8 cellular contexts compared by ENCODE assay signal in the genomic region with DNA sequence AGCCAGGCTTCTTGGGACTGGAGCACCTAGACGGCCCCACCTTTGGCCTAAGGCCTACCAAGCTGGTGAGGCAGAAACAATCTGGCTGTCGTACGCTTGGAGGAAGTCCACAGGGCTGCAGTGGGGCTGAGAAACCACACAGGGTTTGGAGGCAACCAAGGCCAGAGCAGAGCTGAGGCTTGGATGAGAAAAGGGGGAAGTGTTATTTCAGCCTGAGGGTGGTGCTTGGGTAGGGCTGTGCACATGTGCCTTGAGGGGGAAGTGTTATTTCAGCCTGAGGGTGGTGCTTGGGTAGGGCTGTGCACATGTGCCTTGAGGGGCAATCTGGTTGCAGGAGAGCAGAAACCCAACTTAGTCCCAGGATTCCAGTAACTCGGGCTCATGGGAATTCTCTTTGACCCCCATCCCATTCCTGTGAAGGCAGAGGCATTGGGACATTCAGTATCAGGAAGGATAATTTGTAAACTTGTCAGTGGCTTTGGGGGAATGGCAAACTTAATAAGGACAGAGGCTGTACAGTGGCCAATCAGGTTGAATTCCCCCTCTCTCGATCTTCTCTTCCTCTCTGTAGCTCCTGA. TPM values are rescaled to one million over a fixed set of nuclear protein-coding genes. Genes with fewer than 3 reads are reported as not detected.
DNase-seq lines count a peak whose midpoint lies in the region; ATAC-seq, FAIRE-seq and TF ChIP-seq lines count a peak whose summit lies in the region.

No MANE protein-coding gene starts in this region.

- no peak overlapping the region for H3K27ac ChIP-seq in HUES64 (ENCODE audit: low read depth, low read length)
- peak overlapping the region; percentile 21 for H3K27ac ChIP-seq in layer of hippocampus (ENCODE audit: low read depth, low read length)

- no peak for TF ChIP-seq POLR2A in GM18505 (IDR thresholded peaks at IDR 0.05; ENCODE audit: borderline replicate concordance, extremely low read depth, insufficient read depth, insufficient read length)

- DNase-seq in activated CD8-positive, alpha-beta memory T cell treated with anti-CD3 and anti-CD28 coated beads, Interleukin-2, amount 50 U/mL, for 48 hours, result peak; percentile 74
- no peak for DNase-seq in urothelium cell line (ENCODE audit: low spot score)
- no peak for DNase-seq in HK-2 (ENCODE audit: unreplicated experiment)
- DNase-seq in foreskin melanocyte, result no peak

- no peaks in the 10 kb centered on the region for H3K9me3 ChIP-seq in HUES64 (ENCODE audit: insufficient read depth, low read depth, low read length)

- no peaks in the 10 kb centered on the region; the same call in 1 of the 2 replicates for H3K36me3 ChIP-seq in HUES64 (ENCODE audit: insufficient read depth, low read length)

- H3K27me3 ChIP-seq in HUES64 (ENCODE audit: insufficient read depth, low read length) (peaks cover 58% of the 10 kb centered on the region), layer of hippocampus (ENCODE audit: control insufficient read depth, insufficient read depth, low read length) (peaks cover 3% of the 10 kb centered on the region)

- no peak overlapping the region; the same call in 1 of the 2 replicates for H3K9ac ChIP-seq in HUES64 (ENCODE audit: low read depth, low read length)

- WGBS in HUES64, result 63% methylated on average over 5 of the region's 5 CpGs

- FAIRE-seq in urothelium cell line (lab: Jason Lieb, UNC), result peak; percentile 37

- ATAC-seq in GM18505 (IDR thresholded peaks at IDR 0.05; ENCODE audit: unreplicated experiment) (peak; percentile 53), GM21576 (IDR thresholded peaks at IDR 0.05; ENCODE audit: unreplicated experiment) (peak; percentile 70)

- H3K4me1 ChIP-seq in HUES64 (ENCODE audit: insufficient read depth, low read length), result peaks cover 6% of the 10 kb centered on the region; the same call in 1 of the 2 replicates

- peak overlapping the region; percentile 81 for H3K4me3 ChIP-seq in HUES64 (ENCODE audit: low read length)

RNA-seq across cellular contexts. Expression of gene FBXO41, which starts 1.0 kb away (rescaled TPM):
- polyA plus RNA-seq in HUES64 (2013, experiment 1 of 2), result 3.4 TPM
- 3.9 TPM for polyA plus RNA-seq in HUES64 (2013, experiment 2 of 2)

RNA-seq across cellular contexts. Expression of gene EGR4, which starts 8.1 kb away (rescaled TPM):
- polyA plus RNA-seq in HUES64 (2013, experiment 1 of 2), result not detected
- polyA plus RNA-seq in HUES64 (2013, experiment 2 of 2), result not detected

RNA-seq across cellular contexts. Expression of gene CCT7, which starts 51.1 kb away (rescaled TPM):
- polyA plus RNA-seq in HUES64 (2013, experiment 1 of 2), result 267 TPM
- polyA plus RNA-seq in HUES64 (2013, experiment 2 of 2), result 253 TPM

RNA-seq across cellular contexts. Expression of gene PRADC1, which starts 52.2 kb away (rescaled TPM):
- polyA plus RNA-seq in HUES64 (2013, experiment 1 of 2), result 8.6 TPM
- polyA plus RNA-seq in HUES64 (2013, experiment 2 of 2), result 8.6 TPM
